In the genomic region with DNA sequence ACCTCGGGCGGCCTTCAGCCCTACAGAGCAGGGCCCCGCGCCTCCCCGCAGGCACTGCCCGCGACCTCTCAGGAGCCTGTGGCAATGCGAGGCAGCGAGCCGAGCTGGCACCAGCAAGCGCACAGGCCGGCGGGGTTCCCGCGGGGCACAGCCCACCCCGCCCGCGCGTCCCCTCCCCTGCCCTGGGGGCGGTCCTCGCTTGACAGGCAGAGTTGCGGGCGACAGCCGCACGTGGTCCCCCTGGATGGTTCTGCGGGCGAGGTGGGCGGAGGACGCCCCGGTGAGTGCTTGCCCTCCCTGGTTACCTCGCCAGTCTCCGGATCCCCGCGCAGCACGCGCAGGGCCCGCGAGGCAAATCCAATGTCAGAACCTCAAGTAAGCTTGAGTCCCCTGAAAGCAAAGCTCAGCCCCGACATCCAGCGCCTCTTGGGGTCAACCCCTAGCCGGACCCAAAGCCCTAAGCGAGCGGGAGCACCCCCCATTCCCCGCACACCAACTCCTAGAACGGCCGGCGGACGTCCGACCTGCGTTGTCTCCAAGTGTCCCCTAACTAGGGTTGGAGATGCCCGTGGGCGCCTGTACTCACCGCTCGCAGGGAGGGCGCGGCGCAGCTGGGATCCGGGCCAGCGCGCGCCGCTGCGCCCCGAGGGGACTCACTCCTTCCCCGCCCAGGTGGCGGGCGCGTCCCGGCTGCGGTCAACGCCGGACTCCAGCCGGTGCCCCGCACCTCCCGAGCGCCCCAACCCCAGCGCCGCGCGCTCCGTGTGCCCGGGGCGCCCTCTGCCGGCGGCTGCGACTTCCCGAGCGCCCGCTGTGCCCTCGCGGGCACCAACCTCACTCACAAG, we compare ENCODE assay signal across 8 cellular contexts. TPM values are rescaled to one million over a fixed set of nuclear protein-coding genes. Genes with fewer than 3 reads are reported as not detected.
DNase-seq lines count a peak whose midpoint lies in the region; ATAC-seq and TF ChIP-seq lines count a peak whose summit lies in the region.

A gene (minus strand): TSS at position 123 of the 845 bp plus-strand sequence. CDS start 1,083 bp downstream, outside the sequence.

- no peak within 1 kb of the TSS for H3K27ac Mint-ChIP-seq in activated naive CD8-positive, alpha-beta T cell treated with anti-CD3 and anti-CD28 coated beads, Interleukin-2, amount 50 U/mL, for 24 hours

- no peaks in the 10 kb centered on the region for H3K9me2 ChIP-seq in SK-N-SH

- H3K4me2 ChIP-seq in SK-N-SH = peak within 1 kb of the TSS; percentile 77

- no peak for TF ChIP-seq POLR2A in spleen (IDR thresholded peaks at IDR 0.05)

- peaks cover 6% of the 10 kb centered on the region for H3K4me1 Mint-ChIP-seq in activated naive CD8-positive, alpha-beta T cell treated with anti-CD3 and anti-CD28 coated beads, Interleukin-2, amount 50 U/mL, for 24 hours

- no peaks in the 10 kb centered on the region for H3K79me2 ChIP-seq in SK-N-SH (ENCODE audit: insufficient read depth)

- H3K36me3 ChIP-seq in SK-N-SH (replicated peaks in 1 of 2; ENCODE audit: control insufficient read depth in 1 of 2, insufficient read depth in 2 of 2, low read length in 1 of 2) (no peaks in the 10 kb centered on the region), spleen (no peaks in the 10 kb centered on the region)

- H3K4me1 ChIP-seq in SK-N-SH (ENCODE audit: control insufficient read depth in 1 of 2, insufficient read depth in 2 of 2, low read depth in 1 of 2, low read length in 1 of 2) (no peaks in the 10 kb centered on the region; a peak in 1 of 4 replicates), spleen (peaks cover 7 to 19% (median 15%) of the 10 kb centered on the region in 6 donors)

- no peaks in the 10 kb centered on the region for H4K20me1 ChIP-seq in SK-N-SH (ENCODE audit: insufficient read depth)

- TF ChIP-seq CTCF in SK-N-SH (IDR thresholded peaks at IDR 0.05) (peak; percentile 72), spleen (IDR thresholded peaks at IDR 0.05 in 8 of 11, conservative IDR thresholded peaks at IDR 0.05 in 3 of 11) (peak in 7 of 11 experiments; percentile 42 to 79 (median 65))

- no peak for TF ChIP-seq EP300 in SK-N-SH (IDR thresholded peaks at IDR 0.05; ENCODE audit: borderline replicate concordance in 1 of 2, low read depth in 1 of 2, low read length in 1 of 2)

- intact Hi-C loops in spleen (cut with DNase I; ENCODE audit: low total_unique reads) = loop anchor here (10.0 kb wide), 1 partner anchor 489 kb away; no protein-coding TSS in a partner anchor

- no peak within 1 kb of the TSS for H3K9ac ChIP-seq in SK-N-SH

- peaks cover 38% of the 10 kb centered on the region; the same call in 1 of the 2 replicates for H3K27me3 ChIP-seq in SK-N-SH (ENCODE audit: insufficient read depth)
- H3K27me3 ChIP-seq in spleen (replicated peaks in 1 of 7) = peaks cover 4 to 89% (median 39%) of the 10 kb centered on the region in 7 donors

- peak; percentile 65 for TF ChIP-seq RAD21 in SK-N-SH (IDR thresholded peaks at IDR 0.05; ENCODE audit: low read length)

- H3K9me3 ChIP-seq in SK-N-SH (no peaks in the 10 kb centered on the region), spleen (no peaks in the 10 kb centered on the region)

- no peaks in the 10 kb centered on the region for H3K9me3 Mint-ChIP-seq in activated naive CD8-positive, alpha-beta T cell treated with anti-CD3 and anti-CD28 coated beads, Interleukin-2, amount 50 U/mL, for 24 hours

- 1% methylated on average over 43 of the region's 91 CpGs for WGBS in SK-N-SH (ENCODE audit: low lambda C conversion rate)
- WGBS in spleen, 5 donors = 0 to 4% (median 2%) methylated on average over 14 to 91 of the region's 91 CpGs

- peak within 1 kb of the TSS; percentile 32 to 35; a peak in 2 of 4 replicates for H3K4me3 ChIP-seq in SK-N-SH (ENCODE audit: low read depth in 2 of 2, low read length in 1 of 2)
- peak within 1 kb of the TSS in 7 of 8 donors; percentile 4 to 62 (median 28) for H3K4me3 ChIP-seq in spleen

- POLR2A ChIA-PET in SK-N-SH (lab: Yijun Ruan, JAX) = no interaction called here

- DNase-seq in AG08396 (ENCODE audit: low spot score) (peak; percentile 89), SK-N-SH (peak; percentile 84), hypothalamus (lab: John Stamatoyannopoulos, UW) (peak in 31 of 51 donors; percentile 5 to 76 (median 23)), spleen (peak; percentile 81), NCI-H1694 treated with DMSO at 0.1 percent for 48 hours (lab: John Stamatoyannopoulos, UW) (no peak)
- peak; percentile 67 for DNase-seq in activated naive CD8-positive, alpha-beta T cell treated with anti-CD3 and anti-CD28 coated beads, Interleukin-2, amount 50 U/mL, for 24 hours

- ATAC-seq in GM19351 (IDR thresholded peaks at IDR 0.05; ENCODE audit: unreplicated experiment) = peak; percentile 74
- ATAC-seq in activated naive CD8-positive, alpha-beta T cell treated with anti-CD3 and anti-CD28 coated beads, Interleukin-2, amount 50 U/mL, for 24 hours = peak; percentile 80
- no peak for ATAC-seq in HG03108 (IDR thresholded peaks at IDR 0.05; ENCODE audit: unreplicated experiment)

- H3K27ac ChIP-seq in SK-N-SH (ENCODE audit: low read depth in 2 of 2, low read length in 1 of 2) (no peak within 1 kb of the TSS), spleen (no peak within 1 kb of the TSS)

- CTCF ChIA-PET in SK-N-SH (lab: Yijun Ruan, JAX) = interaction anchor here (0.6 to 2.8 kb wide), 18 partner anchors 8 to 527 kb away, joined by 3 to 20 read pairs (median 4); no protein-coding TSS in a partner anchor

- H3F3A ChIP-seq in SK-N-SH (replicated peaks; ENCODE audit: insufficient read depth) = no peaks in the 10 kb centered on the region

- no peaks in the 10 kb centered on the region for H3K36me3 Mint-ChIP-seq in activated naive CD8-positive, alpha-beta T cell treated with anti-CD3 and anti-CD28 coated beads, Interleukin-2, amount 50 U/mL, for 24 hours (ENCODE audit: low read depth)

- H2AFZ ChIP-seq in SK-N-SH (ENCODE audit: low read depth) = peak within 1 kb of the TSS; percentile 22; the same call in 1 of the 2 replicates

- H3K4me3 Mint-ChIP-seq in activated naive CD8-positive, alpha-beta T cell treated with anti-CD3 and anti-CD28 coated beads, Interleukin-2, amount 50 U/mL, for 24 hours = peak within 1 kb of the TSS; percentile 52

- peaks cover 66% of the 10 kb centered on the region for H3K27me3 Mint-ChIP-seq in activated naive CD8-positive, alpha-beta T cell treated with anti-CD3 and anti-CD28 coated beads, Interleukin-2, amount 50 U/mL, for 24 hours

TF ChIP-seq in SK-N-SH, 30 proteins besides CTCF, POLR2A, EP300 and RAD21:
- TF ChIP-seq CHD2 (IDR thresholded peaks at IDR 0.05; ENCODE audit: low read length, partially characterized antibody) (no peak), SMC3 (IDR thresholded peaks at IDR 0.05; ENCODE audit: low read depth, low read length) (peak; percentile 70), ELF1 (IDR thresholded peaks at IDR 0.05) (no peak), MEF2A (IDR thresholded peaks at IDR 0.05; ENCODE audit: borderline replicate concordance, low read depth) (no peak), FOXJ3 (CRISPR knock-in tag; IDR thresholded peaks at IDR 0.05) (no peak)
- TF ChIP-seq, protein P1, sequence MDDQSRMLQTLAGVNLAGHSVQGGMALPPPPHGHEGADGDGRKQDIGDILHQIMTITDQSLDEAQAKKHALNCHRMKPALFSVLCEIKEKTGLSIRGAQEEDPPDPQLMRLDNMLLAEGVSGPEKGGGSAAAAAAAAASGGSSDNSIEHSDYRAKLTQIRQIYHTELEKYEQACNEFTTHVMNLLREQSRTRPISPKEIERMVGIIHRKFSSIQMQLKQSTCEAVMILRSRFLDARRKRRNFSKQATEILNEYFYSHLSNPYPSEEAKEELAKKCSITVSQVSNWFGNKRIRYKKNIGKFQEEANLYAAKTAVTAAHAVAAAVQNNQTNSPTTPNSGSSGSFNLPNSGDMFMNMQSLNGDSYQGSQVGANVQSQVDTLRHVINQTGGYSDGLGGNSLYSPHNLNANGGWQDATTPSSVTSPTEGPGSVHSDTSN (IDR thresholded peaks at IDR 0.05) = no peak
- TF ChIP-seq, protein P2, sequence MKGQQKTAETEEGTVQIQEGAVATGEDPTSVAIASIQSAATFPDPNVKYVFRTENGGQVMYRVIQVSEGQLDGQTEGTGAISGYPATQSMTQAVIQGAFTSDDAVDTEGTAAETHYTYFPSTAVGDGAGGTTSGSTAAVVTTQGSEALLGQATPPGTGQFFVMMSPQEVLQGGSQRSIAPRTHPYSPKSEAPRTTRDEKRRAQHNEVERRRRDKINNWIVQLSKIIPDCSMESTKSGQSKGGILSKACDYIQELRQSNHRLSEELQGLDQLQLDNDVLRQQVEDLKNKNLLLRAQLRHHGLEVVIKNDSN (IDR thresholded peaks at IDR 0.05; ENCODE audit: borderline replicate concordance, low read depth) = no peak
- TF ChIP-seq, protein P3, sequence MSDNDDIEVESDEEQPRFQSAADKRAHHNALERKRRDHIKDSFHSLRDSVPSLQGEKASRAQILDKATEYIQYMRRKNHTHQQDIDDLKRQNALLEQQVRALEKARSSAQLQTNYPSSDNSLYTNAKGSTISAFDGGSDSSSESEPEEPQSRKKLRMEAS (IDR thresholded peaks at IDR 0.05; ENCODE audit: low read depth) = no peak

RNA-seq across cellular contexts. Expression of the gene that starts here (rescaled TPM):
- polyA plus RNA-seq in SK-N-SH (2012; rRNA removed) = 0.02 TPM in 1 of 2 replicates, not detected in the other
- under 0.01 and 0.01 TPM in 2 replicates for polyA plus RNA-seq in SK-N-SH (2012; cell fraction: cytosol; rRNA removed)
- 0.07 and 0.08 TPM in 2 replicates for polyA plus RNA-seq in SK-N-SH (2012; cell fraction: nucleus; rRNA removed)
- total RNA-seq in spleen = under 1 TPM in 4 of 7 donors, not detected in 3; 0.11 to 0.83 (median 0.14) TPM
- under 1 TPM; 0.03 to 0.07 (median 0.05) TPM for polyA plus RNA-seq in spleen

Comparison
In these comparisons a context has a peak if more than half of its experiments do, and no peak if none do; other contexts are left out.
1. Peak in DNase-seq, H3K4me3 ChIP-seq and H3K4me2 ChIP-seq in SK-N-SH; RNA of the gene not detected or under 1 TPM.
2. Peak in DNase-seq and H3K4me3 ChIP-seq in spleen; RNA of the gene not detected or under 1 TPM.